ENCODE assay signal across 12 cellular contexts in the genomic region with DNA sequence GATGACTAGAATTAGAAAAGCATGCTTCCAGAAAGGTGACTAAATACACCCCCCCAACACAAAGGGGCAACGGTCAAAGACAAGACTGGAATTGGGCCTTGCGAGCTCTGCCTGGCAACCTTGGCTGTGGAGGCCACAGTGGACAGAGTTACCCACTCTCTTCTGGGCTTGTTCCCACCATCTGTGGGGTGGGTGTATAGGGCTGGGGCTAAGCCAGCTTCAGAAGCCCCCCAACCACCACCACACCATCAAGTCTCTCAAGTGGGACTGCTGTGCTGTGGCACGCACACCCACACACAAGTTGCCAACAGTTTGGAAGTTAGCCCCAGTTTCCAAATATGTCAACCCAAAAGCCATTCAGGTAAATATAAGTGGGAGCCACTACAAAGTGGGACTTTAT. TPM values are rescaled to one million over a fixed set of nuclear protein-coding genes. Genes with fewer than 3 reads are reported as not detected.
A peak's percentile ranks its signal among the peaks of the same experiment; 100 is the strongest.
DNase-seq lines count a peak whose midpoint lies in the region; ATAC-seq and TF ChIP-seq lines count a peak whose summit lies in the region.
"Had no signal": no experiment of that assay in that cellular context is flagged by ENCODE, and none has a peak within 500 bp of the region (broad histone marks: within the 10 kb centered on the region; RNA-seq: fewer than 3 reads in every experiment).

No MANE protein-coding gene starts in this region.

- no peaks in the 10 kb centered on the region for H3K27me3 ChIP-seq in CD4-positive, alpha-beta T cell (ENCODE audit: control insufficient read depth, insufficient read depth, low read length)
- no peaks in the 10 kb centered on the region for H3K27me3 ChIP-seq in esophagus (ENCODE audit: control insufficient read depth in 1 of 2, insufficient read depth in 2 of 2, low read length in 2 of 2)
- H3K27me3 ChIP-seq in gastrocnemius medialis = no peaks in the 10 kb centered on the region
- no peaks in the 10 kb centered on the region for H3K27me3 ChIP-seq in esophagus muscularis mucosa
- H3K27me3 ChIP-seq: dorsolateral prefrontal cortex, neural progenitor cell had no signal

- H3K9me3 ChIP-seq in CD4-positive, alpha-beta T cell (ENCODE audit: control insufficient read depth, low read length) = no peaks in the 10 kb centered on the region
- H3K9me3 ChIP-seq in HEK293 (ENCODE audit: control insufficient read depth, insufficient read depth, low read depth, low read length) = no peaks in the 10 kb centered on the region
- no peaks in the 10 kb centered on the region for H3K9me3 ChIP-seq in esophagus (ENCODE audit: control insufficient read depth in 2 of 2, insufficient read depth in 1 of 2, low read depth in 1 of 2, low read length in 1 of 2)
- H3K9me3 ChIP-seq in gastrocnemius medialis = no peaks in the 10 kb centered on the region
- H3K9me3 ChIP-seq in esophagus muscularis mucosa = no peaks in the 10 kb centered on the region

- in situ Hi-C loops in gastrocnemius medialis (cut with MboI; ENCODE audit: low sequenced_read_pairs in 4 of 4) = no loop called here

- intact Hi-C loops in CD4-positive, alpha-beta T cell (cut with DNase I, micrococcal nuclease) = loop anchor here in 1 of 2 experiments (2.0 kb wide), 1 partner anchor 16 kb away; no protein-coding TSS in a partner anchor
- intact Hi-C loops in gastrocnemius medialis (cut with DNase I; ENCODE audit: low total_unique reads) = no loop called here
- intact Hi-C loops in esophagus muscularis mucosa (cut with DNase I) = no loop called here

- no peak for TF ChIP-seq EP300 in esophagus muscularis mucosa (IDR thresholded peaks at IDR 0.05)

- POLR2A ChIA-PET in CD4-positive, alpha-beta T cell (lab: Charles Lee) = interaction anchor here (1.3 to 1.5 kb wide), 2 partner anchors 8 to 24 kb away, joined by 4 read pairs; partner anchors contain the start of gene NFE2L2
- POLR2A ChIA-PET in HEK293 (lab: Yijun Ruan, JAX) = interaction anchor here (0.5 kb wide), 1 partner anchor 50 kb away, joined by 6 read pairs; no protein-coding TSS in a partner anchor

- peaks cover 0 to 3% of the 10 kb centered on the region in 2 experiments; a peak in 1 of 3 replicates for H3K36me3 ChIP-seq in HEK293 (ENCODE audit: control insufficient read depth in 2 of 2, insufficient read depth in 1 of 2, low read length in 2 of 2)
- peaks cover 0 to 6% of the 10 kb centered on the region in 2 donors for H3K36me3 ChIP-seq in esophagus (ENCODE audit: control insufficient read depth in 2 of 2, insufficient read depth in 2 of 2, low read length in 1 of 2)
- no peaks in the 10 kb centered on the region for H3K36me3 ChIP-seq in gastrocnemius medialis
- no peaks in the 10 kb centered on the region for H3K36me3 ChIP-seq in esophagus muscularis mucosa
- H3K36me3 ChIP-seq: neural progenitor cell had no signal

- peaks cover 2% of the 10 kb centered on the region; the same call in 1 of the 2 replicates for H3K4me1 ChIP-seq in HEK293 (ENCODE audit: control insufficient read depth, insufficient read depth, low read length)
- H3K4me1 ChIP-seq in esophagus (ENCODE audit: control insufficient read depth in 2 of 2, insufficient read depth in 2 of 2, low read length in 1 of 2) = peaks cover 13% of the 10 kb centered on the region in 2 donors
- H3K4me1 ChIP-seq in gastrocnemius medialis = peaks cover 96 to 99% of the 10 kb centered on the region in 2 donors
- H3K4me1 ChIP-seq in esophagus muscularis mucosa = peaks cover 87 to 99% (median 95%) of the 10 kb centered on the region in 4 donors

- H3K27me3 Mint-ChIP-seq in CD4-positive, alpha-beta T cell = no peaks in the 10 kb centered on the region

- TF ChIP-seq POLR2A in gastrocnemius medialis (IDR thresholded peaks at IDR 0.05) = no peak
- TF ChIP-seq POLR2A in esophagus muscularis mucosa (IDR thresholded peaks at IDR 0.05; ENCODE audit: low read depth) = no peak

- H3K4me3 ChIP-seq in HEK293 (ENCODE audit: low read depth, low read length) = no peak overlapping the region
- H3K4me3 ChIP-seq in esophagus (ENCODE audit: low read depth in 1 of 2, low read length in 2 of 2) = peak overlapping the region in 1 of 2 donors; percentile 20
- no peak overlapping the region for H3K4me3 ChIP-seq in gastrocnemius medialis
- H3K4me3 ChIP-seq in esophagus muscularis mucosa = peak overlapping the region in 1 of 4 donors; percentile 12
- H3K4me3 ChIP-seq: neural progenitor cell had no signal

- no peak for ATAC-seq in CD4-positive, alpha-beta T cell (ENCODE audit: poor library complexity)
- ATAC-seq in gastrocnemius medialis = no peak

- H3K36me3 Mint-ChIP-seq in CD4-positive, alpha-beta T cell (ENCODE audit: low read depth) = peaks cover 73% of the 10 kb centered on the region

- H3K27ac Mint-ChIP-seq in CD4-positive, alpha-beta T cell = peak overlapping the region; percentile 72
- H3K27ac Mint-ChIP-seq: neural progenitor cell had no signal

- H3K4me3 Mint-ChIP-seq in CD4-positive, alpha-beta T cell = peak overlapping the region; percentile 61
- H3K4me3 Mint-ChIP-seq: neural progenitor cell had no signal

- no peak for TF ChIP-seq CTCF in CD4-positive, alpha-beta T cell (IDR thresholded peaks at IDR 0.05)
- TF ChIP-seq CTCF in HEK293 (tag by site-specific recombination; IDR thresholded peaks at IDR 0.05) (no peak), gastrocnemius medialis (IDR thresholded peaks at IDR 0.05 in 4 of 5, conservative IDR thresholded peaks at IDR 0.05 in 1 of 5) (no peak), esophagus muscularis mucosa (IDR thresholded peaks at IDR 0.05) (no peak)

- H3K4me1 Mint-ChIP-seq in CD4-positive, alpha-beta T cell (ENCODE audit: low read depth) = peaks cover 97% of the 10 kb centered on the region

- DNase-seq in CD4-positive, alpha-beta T cell = no peak
- DNase-seq in gastrocnemius medialis (no peak), NCI-H748 (lab: John Stamatoyannopoulos, UW; ENCODE audit: unreplicated experiment) (no peak), esophagus muscularis mucosa (ENCODE audit: extremely low spot score) (no peak), cerebellum (ENCODE audit: low spot score) (no peak)
- DNase-seq: activated CD4-positive, alpha-beta T cell treated with anti-CD3 and anti-CD28 coated beads, Interleukin-2, amount 50 U/mL, for 1 hour; amniotic stem cell; COR-L47; dorsolateral prefrontal cortex had no signal

- WGBS in esophagus, 2 donors = 29 to 62% methylated on average over 3 of the region's 3 CpGs
- 80% methylated on average over 3 of the region's 3 CpGs for WGBS in esophagus muscularis mucosa

- CTCF ChIA-PET in CD4-positive, alpha-beta T cell (lab: Charles Lee) = no interaction called here
- CTCF ChIA-PET in HEK293 (lab: Yijun Ruan, JAX) = interaction anchor here (0.7 kb wide), 1 partner anchor 472 kb away, joined by 3 read pairs; no protein-coding TSS in a partner anchor

- H3K27ac ChIP-seq in CD4-positive, alpha-beta T cell (ENCODE audit: low read depth, low read length) = no peak overlapping the region
- H3K27ac ChIP-seq in HEK293 (ENCODE audit: extremely low read depth, low read depth, low read length) = no peak overlapping the region
- peak overlapping the region; percentile 51 to 80 for H3K27ac ChIP-seq in esophagus (ENCODE audit: low read depth in 2 of 2, low read length in 1 of 2)
- H3K27ac ChIP-seq in gastrocnemius medialis = peak overlapping the region; percentile 27 to 52 (median 39)
- peak overlapping the region in 1 of 4 donors; percentile 43 for H3K27ac ChIP-seq in esophagus muscularis mucosa (replicated peaks in 1 of 4)
- H3K27ac ChIP-seq: neural progenitor cell had no signal

- no peaks in the 10 kb centered on the region for H3K9me3 Mint-ChIP-seq in CD4-positive, alpha-beta T cell

TF ChIP-seq in HEK293, 187 proteins besides CTCF, POLR2A, EP300 and RAD21:
- TF ChIP-seq ZFHX2 (tag by site-specific recombination; conservative IDR thresholded peaks at IDR 0.05) (peak; percentile 16; the same call in 1 of the 2 replicates), ZNF157 (tag by site-specific recombination; IDR thresholded peaks at IDR 0.05) (no peak), ZBTB1 (tag by site-specific recombination; IDR thresholded peaks at IDR 0.05) (no peak)
- TF ChIP-seq, protein P1, sequence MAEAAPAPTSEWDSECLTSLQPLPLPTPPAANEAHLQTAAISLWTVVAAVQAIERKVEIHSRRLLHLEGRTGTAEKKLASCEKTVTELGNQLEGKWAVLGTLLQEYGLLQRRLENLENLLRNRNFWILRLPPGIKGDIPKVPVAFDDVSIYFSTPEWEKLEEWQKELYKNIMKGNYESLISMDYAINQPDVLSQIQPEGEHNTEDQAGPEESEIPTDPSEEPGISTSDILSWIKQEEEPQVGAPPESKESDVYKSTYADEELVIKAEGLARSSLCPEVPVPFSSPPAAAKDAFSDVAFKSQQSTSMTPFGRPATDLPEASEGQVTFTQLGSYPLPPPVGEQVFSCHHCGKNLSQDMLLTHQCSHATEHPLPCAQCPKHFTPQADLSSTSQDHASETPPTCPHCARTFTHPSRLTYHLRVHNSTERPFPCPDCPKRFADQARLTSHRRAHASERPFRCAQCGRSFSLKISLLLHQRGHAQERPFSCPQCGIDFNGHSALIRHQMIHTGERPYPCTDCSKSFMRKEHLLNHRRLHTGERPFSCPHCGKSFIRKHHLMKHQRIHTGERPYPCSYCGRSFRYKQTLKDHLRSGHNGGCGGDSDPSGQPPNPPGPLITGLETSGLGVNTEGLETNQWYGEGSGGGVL (tag by site-specific recombination; IDR thresholded peaks at IDR 0.05) = no peak
- TF ChIP-seq, protein P2, sequence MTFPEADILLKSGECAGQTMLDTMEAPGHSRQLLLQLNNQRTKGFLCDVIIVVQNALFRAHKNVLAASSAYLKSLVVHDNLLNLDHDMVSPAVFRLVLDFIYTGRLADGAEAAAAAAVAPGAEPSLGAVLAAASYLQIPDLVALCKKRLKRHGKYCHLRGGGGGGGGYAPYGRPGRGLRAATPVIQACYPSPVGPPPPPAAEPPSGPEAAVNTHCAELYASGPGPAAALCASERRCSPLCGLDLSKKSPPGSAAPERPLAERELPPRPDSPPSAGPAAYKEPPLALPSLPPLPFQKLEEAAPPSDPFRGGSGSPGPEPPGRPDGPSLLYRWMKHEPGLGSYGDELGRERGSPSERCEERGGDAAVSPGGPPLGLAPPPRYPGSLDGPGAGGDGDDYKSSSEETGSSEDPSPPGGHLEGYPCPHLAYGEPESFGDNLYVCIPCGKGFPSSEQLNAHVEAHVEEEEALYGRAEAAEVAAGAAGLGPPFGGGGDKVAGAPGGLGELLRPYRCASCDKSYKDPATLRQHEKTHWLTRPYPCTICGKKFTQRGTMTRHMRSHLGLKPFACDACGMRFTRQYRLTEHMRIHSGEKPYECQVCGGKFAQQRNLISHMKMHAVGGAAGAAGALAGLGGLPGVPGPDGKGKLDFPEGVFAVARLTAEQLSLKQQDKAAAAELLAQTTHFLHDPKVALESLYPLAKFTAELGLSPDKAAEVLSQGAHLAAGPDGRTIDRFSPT (tag by site-specific recombination; IDR thresholded peaks at IDR 0.05) = no peak

RNA-seq across cellular contexts. Expression of gene NFE2L2, which starts 7.8 kb away (rescaled TPM):
- 10 to 100 TPM; 53.3 to 57.8 TPM for total RNA-seq in CD4-positive, alpha-beta T cell
- 100 to 1,000 TPM in 1 of 2 donors, 10 to 100 TPM in 1; 91.9 to 155 TPM for polyA plus RNA-seq in esophagus
- total RNA-seq in gastrocnemius medialis = 10 to 100 TPM; 33.0 to 93.3 (median 59.1) TPM
- total RNA-seq in esophagus muscularis mucosa = 100 to 1,000 TPM in 1 of 4 donors, 10 to 100 TPM in 3; 62.0 to 115 (median 72.3) TPM
- 21.1 TPM for total RNA-seq in cerebellum

RNA-seq across cellular contexts. Expression of gene HNRNPA3, which starts 44.1 kb away (rescaled TPM):
- 100 to 1,000 TPM; 162 to 167 TPM for total RNA-seq in CD4-positive, alpha-beta T cell
- polyA plus RNA-seq in esophagus = 100 to 1,000 TPM; 202 to 240 TPM
- total RNA-seq in gastrocnemius medialis (10 to 100 TPM; 16.1 to 32.2 (median 22.4) TPM), esophagus muscularis mucosa (10 to 100 TPM; 59.2 to 72.3 (median 64.3) TPM), cerebellum (110 TPM)

Comparison
In these comparisons a context has a peak if more than half of its experiments do, and no peak if none do; other contexts are left out.
1. H3K27ac ChIP-seq: peak in esophagus (2 of 2) and gastrocnemius medialis (4 of 4); none in CD4-positive, alpha-beta T cell (single experiment) and HEK293 (single experiment).